8 cellular contexts compared by ENCODE assay signal in the genomic region with DNA sequence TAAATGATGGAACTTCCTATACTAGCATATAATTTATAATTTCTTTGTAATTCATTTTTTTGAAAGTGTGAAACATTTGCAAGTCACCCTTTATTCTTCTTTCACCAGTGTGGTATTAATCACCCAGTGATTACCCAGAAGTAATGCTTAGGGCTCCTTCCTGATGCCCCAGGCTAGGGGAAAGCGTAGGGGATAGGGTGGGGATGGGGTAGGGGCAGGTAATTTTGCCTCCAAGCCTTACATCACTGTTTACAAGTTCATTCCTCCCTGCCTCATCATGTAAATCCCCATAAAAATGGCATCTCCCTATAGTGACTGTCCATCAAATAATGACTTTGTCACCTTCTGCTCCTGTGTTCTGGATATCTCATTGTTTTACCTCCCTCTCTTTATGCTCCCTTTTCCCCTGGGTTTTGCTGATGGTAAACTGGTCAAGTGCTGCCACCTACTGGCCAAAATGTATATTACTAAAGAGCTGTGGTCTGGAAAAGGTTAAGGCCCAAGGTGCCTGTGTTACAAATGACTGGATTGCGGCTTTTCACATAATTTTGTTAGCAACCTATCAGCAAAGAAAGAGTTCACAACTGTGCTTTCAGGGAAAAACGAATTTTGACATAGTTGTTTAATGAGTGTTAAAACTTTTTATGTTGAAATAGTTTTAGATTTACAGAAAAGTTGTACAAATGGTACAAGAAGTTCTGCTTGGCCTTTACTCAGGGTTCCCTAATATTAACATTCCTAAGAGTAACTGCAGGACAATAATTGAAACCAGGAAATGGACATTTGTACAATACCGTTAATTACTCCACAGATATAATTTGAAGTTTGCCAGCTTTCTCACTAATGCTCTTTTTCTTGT. TPM values are rescaled to one million over a fixed set of nuclear protein-coding genes. Genes with fewer than 3 reads are reported as not detected.
A peak's percentile ranks its signal among the peaks of the same experiment; 100 is the strongest.
DNase-seq lines count a peak whose midpoint lies in the region; ATAC-seq and FAIRE-seq lines count a peak whose summit lies in the region.

No MANE protein-coding gene starts in this region.

- ATAC-seq in HG03378 (IDR thresholded peaks at IDR 0.05; ENCODE audit: unreplicated experiment) (peak; percentile 80), left colon (peak; percentile 84)

- intact Hi-C loops in left colon (cut with DNase I, micrococcal nuclease), result loop anchor here (5.0 kb wide), 2 partner anchors 478 to 488 kb away; no protein-coding TSS in a partner anchor

- DNase-seq in 8988T (peak; percentile 12), GM18507 (ENCODE audit: extremely low spot score, insufficient read length, low read depth) (peak; percentile 58), NCI-H460 (ENCODE audit: extremely low read depth, low read depth) (peak; percentile 76), cerebellar cortex (ENCODE audit: low spot score) (peak; percentile 87), left colon (peak in 1 of 2 donors; percentile 58)
- DNase-seq in activated CD4-positive, alpha-beta T cell treated with anti-CD3 and anti-CD28 coated beads for 24 hours (ENCODE audit: low read depth in 2 of 2), result peak; percentile 25 to 80
- peak; percentile 16 to 52 (median 28) for DNase-seq in stimulated activated CD4-positive, alpha-beta T cell treated with anti-CD3 and anti-CD28 coated beads, TNF-alpha, amount 100 ng/mL, for 1 hour (ENCODE audit: low read depth in 3 of 3, low spot score in 1 of 3)

- peak; percentile 79 for FAIRE-seq in GM18507 (lab: Jason Lieb, UNC)

RNA-seq across cellular contexts. Expression of gene ONECUT1, which starts 54.7 kb away (rescaled TPM):
- 0.61 and 1.1 TPM in 2 replicates for total RNA-seq in NCI-H460 (2014; rRNA removed; shearing (Covaris generic))
- polyA plus RNA-seq in NCI-H460 (2014; cell fraction: nucleus; rRNA removed), result 2.3 TPM in 1 of 2 replicates, not detected in the other
- total RNA-seq in left colon, result not detected

RNA-seq across cellular contexts. Expression of gene ATOSA, which starts 56.3 kb away (rescaled TPM):
- total RNA-seq in NCI-H460 (2014; rRNA removed; shearing (Covaris generic)), result 7.1 and 8.7 TPM in 2 replicates
- polyA plus RNA-seq in NCI-H460 (2014; cell fraction: nucleus; rRNA removed), result 7.0 and 13.6 TPM in 2 replicates
- total RNA-seq in left colon, result 10 to 100 TPM; 46.4 to 59.0 TPM
